In the genomic region with DNA sequence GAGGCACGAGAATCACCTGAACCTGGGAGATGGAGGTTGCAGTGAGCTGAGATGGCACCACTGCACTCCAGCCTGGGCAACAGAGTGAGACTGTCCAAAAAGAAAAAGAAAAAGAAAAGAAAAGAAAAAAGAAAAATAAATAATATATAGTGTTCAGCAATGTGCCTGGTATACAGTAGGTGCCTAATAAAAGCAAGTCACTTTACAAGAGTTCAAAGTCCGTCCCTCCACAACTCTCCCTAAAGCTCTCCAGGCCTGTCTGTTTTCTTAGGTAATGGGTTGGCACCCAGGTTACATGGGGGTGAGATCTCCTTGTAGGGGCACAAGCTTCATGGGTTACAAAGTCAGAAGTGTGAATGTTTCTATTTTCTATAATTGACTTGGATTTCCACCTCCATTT, we compare ENCODE assay signal across 7 cellular contexts. TPM values are rescaled to one million over a fixed set of nuclear protein-coding genes. Genes with fewer than 3 reads are reported as not detected.
"Had no signal": no experiment of that assay in that cellular context is flagged by ENCODE, and none has a peak within 500 bp of the region (broad histone marks: within the 10 kb centered on the region; RNA-seq: fewer than 3 reads in every experiment).

No MANE protein-coding gene starts in this region.

- H3K27me3 ChIP-seq: SJCRH30 had no signal

- H3K4me2 ChIP-seq: KMS-11 had no signal

- H3K36me3 ChIP-seq: SJCRH30 had no signal

- H3K9ac ChIP-seq: KMS-11 had no signal

- H3K27ac ChIP-seq: KMS-11, SJCRH30 had no signal

- H3K4me3 ChIP-seq: SJCRH30 had no signal

- H3K9me3 ChIP-seq: SJCRH30 had no signal

- FAIRE-seq: RCC 7860 had no signal

- DNase-seq: RPMI8226 had no signal

RNA-seq across cellular contexts. Expression of gene ANKRD40CL, which starts 16.6 kb away (rescaled TPM):
- total RNA-seq: HT1080, IMR-90, M059J, SJCRH30 had no signal
- polyA plus RNA-seq: IMR-90 had no signal

RNA-seq across cellular contexts. Expression of gene WFIKKN2, which starts 51.5 kb away (rescaled TPM):
- total RNA-seq: HT1080, IMR-90, M059J, SJCRH30 had no signal
